15 cellular contexts compared by ENCODE assay signal in the genomic region with DNA sequence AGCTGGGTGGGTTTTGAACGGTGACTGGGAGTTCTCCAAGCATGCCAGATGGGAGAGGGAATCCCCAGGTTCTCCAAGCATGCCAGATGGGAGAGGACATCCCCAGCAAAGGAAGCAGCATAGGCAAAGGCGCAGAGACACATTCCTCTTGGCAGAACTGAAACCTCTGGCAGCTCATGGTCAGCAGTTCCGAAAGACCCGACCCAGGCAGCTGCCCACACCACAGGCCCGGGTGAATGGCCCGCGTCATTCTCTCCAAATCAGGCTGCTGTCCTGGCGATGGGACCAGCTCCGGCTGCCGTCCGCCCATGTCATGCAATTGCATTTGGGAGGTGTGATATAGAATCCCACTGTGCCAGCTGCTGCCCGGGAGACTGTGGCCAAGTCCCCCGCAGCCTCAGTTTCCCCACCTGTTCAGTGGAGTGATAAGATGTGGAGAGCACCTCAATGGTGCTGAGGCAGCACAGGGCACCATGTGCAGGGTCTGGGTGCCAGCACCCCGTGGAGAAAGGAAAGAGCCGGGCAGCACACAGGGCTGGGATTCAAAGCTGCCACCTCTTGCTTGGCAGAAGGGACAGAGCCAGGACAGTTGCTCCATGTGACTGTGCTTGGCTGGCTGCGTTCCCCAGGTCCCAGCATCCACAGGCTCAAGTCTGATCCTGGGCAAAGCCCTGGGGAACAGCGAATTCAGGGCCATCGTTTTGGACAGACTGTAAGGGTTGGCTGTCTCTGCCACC.
"Had no signal": no experiment of that assay in that cellular context is flagged by ENCODE, and none has a peak within 500 bp of the region (broad histone marks: within the 10 kb centered on the region; RNA-seq: fewer than 3 reads in every experiment).

No MANE protein-coding gene starts in this region.

- H3K9me3 ChIP-seq: mucosa of descending colon had no signal

- ATAC-seq: mucosa of descending colon; natural killer cell; stimulated activated naive B cell treated with anti-CD40 and anti-IgM and Interleukin-4, amounts not matched to agents 10 μg/mL and 1 μg/mL and 100 μg/mL, for 72 hours; T-helper 17 cell had no signal

- H3K4me2 ChIP-seq: smooth muscle cell had no signal

- DNase-seq: activated CD4-positive, alpha-beta T cell treated with anti-CD3 and anti-CD28 coated beads, Interleukin-2, amount 10 ng/mL, durations not matched to agents 7 days and 5 days; activated CD4-positive, CD25-positive, alpha-beta regulatory T cell; activated CD8-positive, alpha-beta memory T cell treated with anti-CD3 and anti-CD28 coated beads for 24 hours; activated naive CD4-positive, alpha-beta T cell treated with anti-CD3 and anti-CD28 coated beads for 36 hours; effector CD8-positive, alpha-beta T cell; foreskin melanocyte; hippocampal formation; mammary epithelial cell; mucosa of descending colon; natural killer cell; stimulated activated naive B cell treated with anti-CD40 and anti-IgM and Interleukin-4, amounts not matched to agents 10 μg/mL and 1 μg/mL and 100 μg/mL, for 72 hours; T-helper 17 cell; trophoblast cell had no signal

- H3K4me3 ChIP-seq: coronary artery, mucosa of descending colon, smooth muscle cell had no signal
